8 cellular contexts compared by ENCODE assay signal in genomic region chr7:98280296-98280695, GRCh38. TPM values are rescaled to one million over a fixed set of nuclear protein-coding genes. Genes with fewer than 3 reads are reported as not detected.
DNase-seq lines count a peak whose midpoint lies in the region; ATAC-seq and TF ChIP-seq lines count a peak whose summit lies in the region.

No MANE protein-coding gene starts in this region.

- no peak for TF ChIP-seq CTCF in NB4 (IDR thresholded peaks at IDR 0.05; ENCODE audit: low read depth, low read length)
- TF ChIP-seq CTCF in neural progenitor cell (IDR thresholded peaks at IDR 0.05) = no peak

- H3K4me1 ChIP-seq in CD4-positive, CD25-positive, alpha-beta regulatory T cell (ENCODE audit: control insufficient read depth, insufficient read depth, low read length, poor library complexity, severe bottlenecking) = peaks cover 43% of the 10 kb centered on the region
- H3K4me1 ChIP-seq in neural progenitor cell (peaks cover 8% of the 10 kb centered on the region), HAP-1 (peaks cover 6% of the 10 kb centered on the region)

- H3K4me3 ChIP-seq in CD4-positive, CD25-positive, alpha-beta regulatory T cell (ENCODE audit: low read depth, low read length) = peak overlapping the region; percentile 72
- H3K4me3 ChIP-seq in NB4 (ENCODE audit: low read depth, low read length) = peak overlapping the region; percentile 56
- peak overlapping the region; percentile 79 for H3K4me3 ChIP-seq in neural progenitor cell
- H3K4me3 ChIP-seq in HAP-1 = no peak overlapping the region

- peaks cover 12% of the 10 kb centered on the region for H3F3A ChIP-seq in neural progenitor cell (ENCODE audit: low read depth)

- H3K9ac ChIP-seq in neural progenitor cell = no peak overlapping the region

- peak overlapping the region; percentile 96 for H3K4me2 ChIP-seq in neural progenitor cell

- H3K27me3 Mint-ChIP-seq in CD4-positive, CD25-positive, alpha-beta regulatory T cell = peaks cover 5% of the 10 kb centered on the region
- H3K27me3 Mint-ChIP-seq in effector memory CD8-positive, alpha-beta T cell = no peaks in the 10 kb centered on the region
- H3K27me3 Mint-ChIP-seq in neural progenitor cell (ENCODE audit: insufficient read depth, low read depth) = peaks cover 2% of the 10 kb centered on the region

- H3K36me3 Mint-ChIP-seq in CD4-positive, CD25-positive, alpha-beta regulatory T cell = peaks cover 3% of the 10 kb centered on the region
- peaks cover 16% of the 10 kb centered on the region for H3K36me3 Mint-ChIP-seq in effector memory CD8-positive, alpha-beta T cell (ENCODE audit: insufficient read depth)
- H3K36me3 Mint-ChIP-seq in neural progenitor cell = peaks cover 5% of the 10 kb centered on the region

- peak overlapping the region; percentile 86 to 95 (median 89) for H3K4me3 Mint-ChIP-seq in CD4-positive, CD25-positive, alpha-beta regulatory T cell
- H3K4me3 Mint-ChIP-seq in effector memory CD8-positive, alpha-beta T cell = peak overlapping the region; percentile 82 to 85
- H3K4me3 Mint-ChIP-seq in neural progenitor cell = peak overlapping the region; percentile 89

- no peak for TF ChIP-seq POLR2A in NB4 (IDR thresholded peaks at IDR 0.05; ENCODE audit: extremely low read depth, insufficient read length)

- peak overlapping the region; percentile 73 for H3K27ac ChIP-seq in CD4-positive, CD25-positive, alpha-beta regulatory T cell (ENCODE audit: insufficient read depth, low read length, poor library complexity, severe bottlenecking)
- H3K27ac ChIP-seq in neural progenitor cell = no peak overlapping the region

- H3K9me3 ChIP-seq in CD4-positive, CD25-positive, alpha-beta regulatory T cell (ENCODE audit: control insufficient read depth in 2 of 2, low read length in 2 of 2) = no peaks in the 10 kb centered on the region
- H3K9me3 ChIP-seq in neural progenitor cell (ENCODE audit: low read depth) (no peaks in the 10 kb centered on the region), HAP-1 (no peaks in the 10 kb centered on the region)

- DNase-seq in CD4-positive, CD25-positive, alpha-beta regulatory T cell = no peak
- DNase-seq in NB4 (ENCODE audit: low read depth) (no peak), neural progenitor cell (ENCODE audit: low spot score) (no peak), HAP-1 (ENCODE audit: low spot score in 2 of 2) (no peak)
- DNase-seq in effector memory CD8-positive, alpha-beta T cell = no peak

- H2AFZ ChIP-seq in neural progenitor cell (replicated peaks) = peak overlapping the region; percentile 94

- H3K36me3 ChIP-seq in CD4-positive, CD25-positive, alpha-beta regulatory T cell (ENCODE audit: control insufficient read depth, insufficient read depth, low read length) = no peaks in the 10 kb centered on the region
- H3K36me3 ChIP-seq in neural progenitor cell = no peaks in the 10 kb centered on the region
- H3K36me3 ChIP-seq in HAP-1 (replicated peaks) = peaks cover 17% of the 10 kb centered on the region

- H4K20me1 ChIP-seq in neural progenitor cell (ENCODE audit: low read depth) = peaks cover 33% of the 10 kb centered on the region

- H3K9me3 Mint-ChIP-seq in CD4-positive, CD25-positive, alpha-beta regulatory T cell = no peaks in the 10 kb centered on the region
- no peaks in the 10 kb centered on the region for H3K9me3 Mint-ChIP-seq in effector memory CD8-positive, alpha-beta T cell
- no peaks in the 10 kb centered on the region for H3K9me3 Mint-ChIP-seq in neural progenitor cell

- H3K79me2 ChIP-seq in neural progenitor cell (ENCODE audit: low read depth) = peaks cover 31% of the 10 kb centered on the region

- no peaks in the 10 kb centered on the region for H3K27me3 ChIP-seq in CD4-positive, CD25-positive, alpha-beta regulatory T cell (ENCODE audit: control insufficient read depth, insufficient read depth, low read length)
- H3K27me3 ChIP-seq in neural progenitor cell (no peaks in the 10 kb centered on the region), HAP-1 (ENCODE audit: low read depth) (no peaks in the 10 kb centered on the region)

- in situ Hi-C loops in HAP-1 (cut with MboI; ENCODE audit: low sequenced_read_pairs) = no loop called here

- H3K27ac Mint-ChIP-seq in CD4-positive, CD25-positive, alpha-beta regulatory T cell = peak overlapping the region; percentile 84 to 95 (median 86)
- H3K27ac Mint-ChIP-seq in effector memory CD8-positive, alpha-beta T cell = peak overlapping the region; percentile 54 to 67
- H3K27ac Mint-ChIP-seq in neural progenitor cell = peak overlapping the region; percentile 57

- peaks cover 0 to 38% (median 18%) of the 10 kb centered on the region in 4 donors for H3K4me1 Mint-ChIP-seq in CD4-positive, CD25-positive, alpha-beta regulatory T cell
- peaks cover 21 to 28% of the 10 kb centered on the region in 2 donors for H3K4me1 Mint-ChIP-seq in effector memory CD8-positive, alpha-beta T cell (ENCODE audit: low read depth in 2 of 2)
- peaks cover 17% of the 10 kb centered on the region for H3K4me1 Mint-ChIP-seq in neural progenitor cell

- ATAC-seq in CD4-positive, CD25-positive, alpha-beta regulatory T cell (ENCODE audit: low read depth in 2 of 2) = no peak
- no peak for ATAC-seq in effector memory CD8-positive, alpha-beta T cell (replicated peaks)
- ATAC-seq in GM18517 (IDR thresholded peaks at IDR 0.05; ENCODE audit: unreplicated experiment) (no peak), GM18861 (IDR thresholded peaks at IDR 0.05; ENCODE audit: unreplicated experiment) (no peak), HG03196 (IDR thresholded peaks at IDR 0.05; ENCODE audit: unreplicated experiment) (no peak)

RNA-seq across cellular contexts. Expression of gene BRI3, which starts 1.2 kb away (rescaled TPM):
- 55.9 TPM for total RNA-seq in CD4-positive, CD25-positive, alpha-beta regulatory T cell
- polyA plus RNA-seq in CD4-positive, CD25-positive, alpha-beta regulatory T cell = 10 to 100 TPM; 15.6 to 19.2 (median 16.2) TPM
- total RNA-seq in neural progenitor cell (ENCODE audit: low replicate concordance) = 22.2 and 26.4 TPM in 2 replicates

RNA-seq across cellular contexts. Expression of gene TECPR1, which starts 28.3 kb away (rescaled TPM):
- total RNA-seq in CD4-positive, CD25-positive, alpha-beta regulatory T cell = 118 TPM
- 10 to 100 TPM; 11.0 to 21.3 (median 15.7) TPM for polyA plus RNA-seq in CD4-positive, CD25-positive, alpha-beta regulatory T cell
- 10.8 and 27.8 TPM in 2 replicates for total RNA-seq in neural progenitor cell (ENCODE audit: low replicate concordance)
